10 cellular contexts compared by ENCODE assay signal in genomic region chr11:131888230-131888826, GRCh38.
DNase-seq lines count a peak whose midpoint lies in the region; ATAC-seq and TF ChIP-seq lines count a peak whose summit lies in the region.
"Had no signal": no experiment of that assay in that cellular context is flagged by ENCODE, and none has a peak within 500 bp of the region (broad histone marks: within the 10 kb centered on the region; RNA-seq: fewer than 3 reads in every experiment).

No MANE protein-coding gene starts in this region.

- ATAC-seq in GM19452 (IDR thresholded peaks at IDR 0.05; ENCODE audit: unreplicated experiment) = no peak
- ATAC-seq in HG02840 (IDR thresholded peaks at IDR 0.05; ENCODE audit: low FRiP score, unreplicated experiment) = no peak

- H3K9ac ChIP-seq in HUES6 (ENCODE audit: low read length) = no peak overlapping the region

- WGBS in mesodermal cell (ENCODE audit: insufficient coverage in 2 of 2), 2 experiments = 81 to 88% methylated on average over 6 to 12 of the region's 13 CpGs

- H3K4me1 ChIP-seq in HUES6 (ENCODE audit: control insufficient read depth, insufficient read depth, low read length) (peaks cover 25% of the 10 kb centered on the region), mesodermal cell (ENCODE audit: control insufficient read depth, insufficient read depth, low read length, poor library complexity, severe bottlenecking) (peaks cover 47% of the 10 kb centered on the region)
- H3K4me1 ChIP-seq: vagina had no signal

- H3K4me3 ChIP-seq in HUES6 (ENCODE audit: low read depth, low read length) (no peak overlapping the region), choroid plexus epithelial cell (ENCODE audit: low read depth, low read length) (peak overlapping the region; percentile 27), mesodermal cell (ENCODE audit: extremely low read depth, insufficient read depth, low read length, poor library complexity, severe bottlenecking) (no peak overlapping the region)
- H3K4me3 ChIP-seq: vagina had no signal

- no peaks in the 10 kb centered on the region for H3K9me3 ChIP-seq in HUES6 (ENCODE audit: control insufficient read depth, insufficient read depth, low read depth, low read length)
- no peaks in the 10 kb centered on the region for H3K9me3 ChIP-seq in mesodermal cell (ENCODE audit: control insufficient read depth, low read length)
- H3K9me3 ChIP-seq: vagina had no signal

- DNase-seq in AG08395 (ENCODE audit: low spot score) (peak; percentile 80), choroid plexus epithelial cell (ENCODE audit: low read depth) (peak; percentile 92), LoVo (ENCODE audit: low spot score) (no peak), activated T-cell treated with anti-CD3 and anti-CD28 coated beads for 4 hours (no peak)
- DNase-seq: CD4-positive, alpha-beta T cell had no signal

- TF ChIP-seq CTCF in choroid plexus epithelial cell (conservative IDR thresholded peaks at IDR 0.05; ENCODE audit: low read depth, low read length) = no peak

- no peaks in the 10 kb centered on the region for H3K27me3 ChIP-seq in HUES6 (ENCODE audit: control insufficient read depth, insufficient read depth, low read length)
- H3K27me3 ChIP-seq: vagina had no signal

- H3K27ac ChIP-seq in HUES6 (ENCODE audit: low read depth, low read length) (peak overlapping the region; percentile 26; the same call in 1 of the 2 replicates), mesodermal cell (ENCODE audit: low read depth, low read length, severe bottlenecking) (peak overlapping the region; percentile 83)
- H3K27ac ChIP-seq: vagina had no signal

- H3K36me3 ChIP-seq in HUES6 (ENCODE audit: control insufficient read depth, insufficient read depth, low read length) (no peaks in the 10 kb centered on the region), mesodermal cell (ENCODE audit: control insufficient read depth, insufficient read depth, low read length) (no peaks in the 10 kb centered on the region)
- H3K36me3 ChIP-seq: vagina had no signal

Comparison
In these comparisons a context has a peak if more than half of its experiments do, and no peak if none do; other contexts are left out.
1. DNase-seq: peak in AG08395 (single experiment) and choroid plexus epithelial cell (single experiment); none in LoVo (single experiment) and activated T-cell treated with anti-CD3 and anti-CD28 coated beads for 4 hours (single experiment).